8 cellular contexts compared by ENCODE assay signal in the genomic region with DNA sequence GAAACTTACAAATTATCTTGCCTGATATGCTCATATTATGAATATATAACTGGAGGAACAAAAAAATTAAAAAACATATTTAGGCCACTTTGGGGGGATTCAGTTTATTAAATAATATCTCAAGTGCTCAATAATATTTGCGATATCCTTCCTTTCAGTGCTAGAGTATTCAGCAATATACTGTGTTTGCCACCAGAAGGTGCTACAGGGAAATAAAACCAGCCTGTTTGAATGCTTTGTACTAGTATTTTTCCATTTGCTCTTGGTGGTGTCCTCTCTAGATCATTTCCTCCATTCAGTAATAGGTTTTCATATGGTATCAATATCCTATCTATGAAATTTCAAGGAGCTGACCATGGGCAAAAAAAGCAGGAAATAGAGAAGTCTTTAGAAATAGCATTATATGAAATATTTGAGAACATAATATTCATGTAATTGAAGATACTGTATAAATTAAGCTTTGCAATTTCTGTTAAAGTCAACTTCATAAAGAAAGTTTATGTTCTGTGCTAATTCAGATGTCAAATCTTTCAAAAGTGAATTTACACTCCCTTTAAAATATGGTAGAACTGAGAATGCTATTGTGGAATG.
DNase-seq lines count a peak whose midpoint lies in the region; ATAC-seq and TF ChIP-seq lines count a peak whose summit lies in the region.

No MANE protein-coding gene starts in this region.

- H3K27ac ChIP-seq in VCaP (peak overlapping the region; percentile 56), neuronal stem cell (replicated peaks; ENCODE audit: low read length) (no peak overlapping the region), suprapubic skin (no peak overlapping the region)

- no peaks in the 10 kb centered on the region for H3K27me3 Mint-ChIP-seq in activated CD4-positive, alpha-beta memory T cell treated with anti-CD3 and anti-CD28 coated beads, Interleukin-2, amount 10 ng/mL, durations not matched to agents 7 days and 5 days

- TF ChIP-seq EP300 in suprapubic skin (IDR thresholded peaks at IDR 0.05) = no peak

- no peak overlapping the region for H4K8ac ChIP-seq in neuronal stem cell (ENCODE audit: low read depth, low read length)

- CTCF ChIA-PET in activated CD4-positive, alpha-beta memory T cell treated with anti-CD3 and anti-CD28 coated beads, Interleukin-2, amount 10 ng/mL, durations not matched to agents 7 days and 5 days (lab: Charles Lee) = no interaction called here

- no peak overlapping the region for H3K4me2 ChIP-seq in neuronal stem cell (ENCODE audit: insufficient read depth, low read length, poor library complexity, severe bottlenecking)

- no peak overlapping the region for H2AFZ ChIP-seq in neuronal stem cell (ENCODE audit: low read length)

- H4K91ac ChIP-seq in neuronal stem cell (ENCODE audit: low read depth, low read length, poor library complexity) = no peak overlapping the region

- no CpG with 5 or more reads among the region's 1 CpG for WGBS in neuronal stem cell (ENCODE audit: extremely low coverage in 2 of 2, insufficient read length in 2 of 2, insufficient replicate concordance in 1 of 2), 2 donors
- WGBS in suprapubic skin = 61% methylated on average over 1 of the region's 1 CpG

- no peak overlapping the region for H3K18ac ChIP-seq in neuronal stem cell (ENCODE audit: low read length)

- H2BK12ac ChIP-seq in neuronal stem cell (ENCODE audit: low read length) = no peak overlapping the region

- no peaks in the 10 kb centered on the region for H3K79me1 ChIP-seq in neuronal stem cell (ENCODE audit: low read depth, low read length)

- no peaks in the 10 kb centered on the region for H3K27me3 ChIP-seq in neuronal stem cell (ENCODE audit: control insufficient read depth in 3 of 3, insufficient read depth in 3 of 3, low read depth in 1 of 3, low read length in 3 of 3)
- no peaks in the 10 kb centered on the region for H3K27me3 ChIP-seq in suprapubic skin

- POLR2A ChIA-PET in activated CD4-positive, alpha-beta memory T cell treated with anti-CD3 and anti-CD28 coated beads, Interleukin-2, amount 10 ng/mL, durations not matched to agents 7 days and 5 days (lab: Charles Lee) = no interaction called here

- H3K9me3 Mint-ChIP-seq in activated CD4-positive, alpha-beta memory T cell treated with anti-CD3 and anti-CD28 coated beads, Interleukin-2, amount 10 ng/mL, durations not matched to agents 7 days and 5 days = peaks cover 2% of the 10 kb centered on the region

- DNase-seq in COR-L47 (lab: John Stamatoyannopoulos, UW) = peak; percentile 34
- DNase-seq in NCI-H187 (lab: John Stamatoyannopoulos, UW) = peak; percentile 5 to 20
- DNase-seq in iPS DF 4.7 (ENCODE audit: extremely low read depth, low spot score) = peak; percentile 30
- no peak for DNase-seq in neuronal stem cell (ENCODE audit: low spot score)
- DNase-seq in suprapubic skin (ENCODE audit: low spot score in 2 of 2) = no peak
- DNase-seq in activated CD4-positive, alpha-beta memory T cell treated with anti-CD3 and anti-CD28 coated beads, Interleukin-2, amount 10 ng/mL, durations not matched to agents 7 days and 5 days = no peak

- H3K27ac Mint-ChIP-seq in activated CD4-positive, alpha-beta memory T cell treated with anti-CD3 and anti-CD28 coated beads, Interleukin-2, amount 10 ng/mL, durations not matched to agents 7 days and 5 days = no peak overlapping the region

- H3K4ac ChIP-seq in neuronal stem cell (ENCODE audit: low read length) = no peak overlapping the region

- H2BK15ac ChIP-seq in neuronal stem cell (ENCODE audit: low read length) = no peak overlapping the region

- H3K4me1 ChIP-seq in neuronal stem cell (ENCODE audit: control insufficient read depth in 2 of 2, insufficient read depth in 1 of 2, low read depth in 1 of 2, low read length in 2 of 2) = no peaks in the 10 kb centered on the region
- peaks cover 9% of the 10 kb centered on the region for H3K4me1 ChIP-seq in suprapubic skin

- H2BK5ac ChIP-seq in neuronal stem cell (ENCODE audit: low read length) = no peak overlapping the region

- H3K9me3 ChIP-seq in neuronal stem cell (replicated peaks in 1 of 2; ENCODE audit: control insufficient read depth in 2 of 2, insufficient read depth in 1 of 2, low read depth in 1 of 2, low read length in 2 of 2) (peaks cover 0 to 2% of the 10 kb centered on the region in 2 donors), suprapubic skin (no peaks in the 10 kb centered on the region)

- H3K4me1 Mint-ChIP-seq in activated CD4-positive, alpha-beta memory T cell treated with anti-CD3 and anti-CD28 coated beads, Interleukin-2, amount 10 ng/mL, durations not matched to agents 7 days and 5 days = no peaks in the 10 kb centered on the region

- H3K4me3 ChIP-seq in neuronal stem cell (ENCODE audit: low read length in 2 of 2) (no peak overlapping the region), suprapubic skin (no peak overlapping the region)

- no peak overlapping the region for H3K14ac ChIP-seq in neuronal stem cell (ENCODE audit: low read length)

- TF ChIP-seq CTCF in VCaP (conservative IDR thresholded peaks at IDR 0.05) (peak; percentile 90), suprapubic skin (IDR thresholded peaks at IDR 0.05) (peak in 1 of 2 donors; percentile 26)

- H3K9ac ChIP-seq in neuronal stem cell (ENCODE audit: low read depth, low read length, poor library complexity) = no peak overlapping the region

- H3K36me3 ChIP-seq in neuronal stem cell (replicated peaks in 1 of 2; ENCODE audit: control insufficient read depth in 2 of 2, insufficient read depth in 2 of 2, low read length in 2 of 2) (no peaks in the 10 kb centered on the region), suprapubic skin (no peaks in the 10 kb centered on the region)

- no peak overlapping the region for H3K23ac ChIP-seq in neuronal stem cell (ENCODE audit: low read depth, low read length, poor library complexity)

- H2BK120ac ChIP-seq in neuronal stem cell (ENCODE audit: low read depth, low read length) = no peak overlapping the region

- no peak overlapping the region for H3K4me3 Mint-ChIP-seq in activated CD4-positive, alpha-beta memory T cell treated with anti-CD3 and anti-CD28 coated beads, Interleukin-2, amount 10 ng/mL, durations not matched to agents 7 days and 5 days

- TF ChIP-seq POLR2A in suprapubic skin (IDR thresholded peaks at IDR 0.05) = no peak

- no peak overlapping the region for H2AK5ac ChIP-seq in neuronal stem cell (ENCODE audit: low read depth, low read length)

- no peaks in the 10 kb centered on the region for H3K36me3 Mint-ChIP-seq in activated CD4-positive, alpha-beta memory T cell treated with anti-CD3 and anti-CD28 coated beads, Interleukin-2, amount 10 ng/mL, durations not matched to agents 7 days and 5 days (ENCODE audit: low read depth)

- peak; percentile 73 for ATAC-seq in GM21786 (IDR thresholded peaks at IDR 0.05; ENCODE audit: unreplicated experiment)

Comparison
In these comparisons a context has a peak if more than half of its experiments do, and no peak if none do; other contexts are left out.
1. DNase-seq: peak in COR-L47 (single experiment), NCI-H187 (2 of 2) and iPS DF 4.7 (single experiment); none in neuronal stem cell (single experiment), suprapubic skin (0 of 2) and activated CD4-positive, alpha-beta memory T cell treated with anti-CD3 and anti-CD28 coated beads, Interleukin-2, amount 10 ng/mL, durations not matched to agents 7 days and 5 days (single experiment).